12 cellular contexts compared by ENCODE assay signal in the genomic region with DNA sequence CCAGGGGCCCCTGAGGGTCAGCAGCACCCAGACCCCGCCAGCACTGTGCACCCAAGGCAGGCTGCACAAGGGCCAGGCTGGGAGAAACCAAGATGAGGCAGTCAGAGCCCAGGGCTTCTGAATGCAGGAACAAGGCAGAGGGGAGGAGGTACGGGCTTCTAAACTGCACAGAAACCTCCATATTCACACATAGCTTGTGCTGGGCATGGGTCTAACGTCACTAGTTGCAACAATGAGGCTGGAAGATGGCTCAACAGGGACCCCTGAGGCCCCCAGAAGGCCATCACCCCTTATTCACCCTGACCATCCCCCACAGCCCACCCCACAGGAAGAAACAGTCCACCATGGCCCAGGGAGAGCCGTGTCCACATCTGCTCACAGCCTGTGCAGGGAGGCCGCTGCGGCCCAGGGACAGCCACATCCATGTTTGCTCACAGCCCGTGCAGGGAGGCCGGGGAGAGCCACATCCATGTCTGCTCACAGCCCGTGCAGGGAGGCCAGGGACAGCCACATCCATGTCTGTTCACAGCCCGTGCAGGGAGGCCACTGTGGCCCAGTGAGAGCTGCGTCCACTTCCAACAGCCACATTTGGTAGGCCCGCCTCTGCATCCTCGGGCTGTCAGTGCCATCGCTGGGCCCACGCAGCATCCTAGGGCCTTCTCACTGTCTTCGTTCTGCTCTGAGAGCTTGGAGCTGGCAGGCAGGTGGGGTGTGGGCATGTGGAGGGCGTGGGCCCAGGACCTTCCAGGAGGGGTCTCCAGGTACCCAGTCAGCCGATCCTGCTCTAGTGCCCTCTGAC. TPM values are rescaled to one million over a fixed set of nuclear protein-coding genes. Genes with fewer than 3 reads are reported as not detected.
A peak's percentile ranks its signal among the peaks of the same experiment; 100 is the strongest.
DNase-seq lines count a peak whose midpoint lies in the region; ATAC-seq and TF ChIP-seq lines count a peak whose summit lies in the region.
"Had no signal": no experiment of that assay in that cellular context is flagged by ENCODE, and none has a peak within 500 bp of the region (broad histone marks: within the 10 kb centered on the region; RNA-seq: fewer than 3 reads in every experiment).

No MANE protein-coding gene starts in this region.

- intact Hi-C loops in ascending aorta (cut with DNase I) = no loop called here

- ATAC-seq in GM18505 (IDR thresholded peaks at IDR 0.05; ENCODE audit: unreplicated experiment) (peak; percentile 26), GM21390 (IDR thresholded peaks at IDR 0.05; ENCODE audit: unreplicated experiment) (peak; percentile 31), HG03066 (IDR thresholded peaks at IDR 0.05; ENCODE audit: low read depth, unreplicated experiment) (peak; percentile 40)
- ATAC-seq in central memory CD8-positive, alpha-beta T cell (replicated peaks; ENCODE audit: extremely low read depth, poor library complexity, severe bottlenecking) = no peak

- no peaks in the 10 kb centered on the region for H3K9me3 Mint-ChIP-seq in central memory CD8-positive, alpha-beta T cell
- H3K9me3 Mint-ChIP-seq: activated naive CD4-positive, alpha-beta T cell treated with anti-CD3 and anti-CD28 coated beads for 36 hours had no signal

- peaks cover 49 to 65% of the 10 kb centered on the region in 2 donors for H3K36me3 ChIP-seq in ascending aorta

- peaks cover 39% of the 10 kb centered on the region for H3K4me1 Mint-ChIP-seq in central memory CD8-positive, alpha-beta T cell

- no peak overlapping the region for H3K4me3 Mint-ChIP-seq in central memory CD8-positive, alpha-beta T cell
- H3K4me3 Mint-ChIP-seq: activated naive CD4-positive, alpha-beta T cell treated with anti-CD3 and anti-CD28 coated beads for 36 hours had no signal

- no peaks in the 10 kb centered on the region for H3K4me1 ChIP-seq in ascending aorta

- H3K27ac Mint-ChIP-seq in central memory CD8-positive, alpha-beta T cell (ENCODE audit: low read depth) = peak overlapping the region; percentile 16
- H3K27ac Mint-ChIP-seq: activated naive CD4-positive, alpha-beta T cell treated with anti-CD3 and anti-CD28 coated beads for 36 hours had no signal

- no peaks in the 10 kb centered on the region for H3K27me3 ChIP-seq in ascending aorta

- no peaks in the 10 kb centered on the region for H3K27me3 Mint-ChIP-seq in central memory CD8-positive, alpha-beta T cell

- H3K36me3 Mint-ChIP-seq in central memory CD8-positive, alpha-beta T cell (ENCODE audit: insufficient read depth) = peaks cover 55% of the 10 kb centered on the region

- no peak overlapping the region for H3K4me3 ChIP-seq in ascending aorta
- H3K4me3 ChIP-seq: lung had no signal

- TF ChIP-seq CTCF in ascending aorta (IDR thresholded peaks at IDR 0.05) = no peak

- peak; percentile 28 for TF ChIP-seq POLR2A in GM18505 (IDR thresholded peaks at IDR 0.05; ENCODE audit: borderline replicate concordance, extremely low read depth, insufficient read depth, insufficient read length)

- no peaks in the 10 kb centered on the region for H3K9me3 ChIP-seq in ascending aorta

- no peak overlapping the region for H3K27ac ChIP-seq in ascending aorta

- no peak for DNase-seq in central memory CD8-positive, alpha-beta T cell (ENCODE audit: low spot score in 2 of 2)
- no peak for DNase-seq in NCI-H1417 treated with DMSO at 0.1 percent for 48 hours (lab: John Stamatoyannopoulos, UW)
- no peak for DNase-seq in DMS 273 treated with DMSO at 0.1 percent for 48 hours (lab: John Stamatoyannopoulos, UW)
- no peak for DNase-seq in ascending aorta (ENCODE audit: low spot score in 2 of 2)
- DNase-seq in SIG-M5 (lab: John Stamatoyannopoulos, UW) = no peak
- DNase-seq: activated naive CD4-positive, alpha-beta T cell treated with anti-CD3 and anti-CD28 coated beads for 36 hours; RPMI8226 had no signal

RNA-seq across cellular contexts. Expression of a gene that starts 38.2 kb away (rescaled TPM):
- total RNA-seq in ascending aorta = 86.2 TPM

RNA-seq across cellular contexts. Expression of a gene that starts 40.3 kb away (rescaled TPM):
- not detected for total RNA-seq in ascending aorta
- total RNA-seq: activated naive CD4-positive, alpha-beta T cell treated with anti-CD3 and anti-CD28 coated beads for 36 hours; glomerular endothelial cell had no signal
